ENCODE assay signal across 16 cellular contexts in the genomic region with DNA sequence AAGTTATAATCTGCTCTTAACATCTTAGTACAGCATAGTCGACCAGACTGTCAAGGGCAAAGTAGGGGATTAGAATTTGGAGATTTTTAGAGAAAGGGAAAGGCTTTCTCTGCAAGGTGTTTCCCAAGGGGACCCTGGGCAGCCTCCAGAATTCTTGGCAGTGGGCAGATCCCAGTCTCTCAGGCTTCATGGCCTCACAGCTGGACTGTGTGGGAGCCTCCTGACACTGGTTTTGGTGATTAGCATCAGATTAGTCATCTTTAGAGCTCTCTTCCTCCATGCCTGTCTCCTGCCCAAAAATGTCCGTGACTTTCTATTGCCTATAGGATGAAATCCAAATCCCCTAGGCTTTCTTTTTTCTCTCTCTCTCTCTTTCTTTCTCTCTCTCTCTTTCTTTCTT.
DNase-seq lines count a peak whose midpoint lies in the region; ATAC-seq and TF ChIP-seq lines count a peak whose summit lies in the region.
"Had no signal": no experiment of that assay in that cellular context is flagged by ENCODE, and none has a peak within 500 bp of the region (broad histone marks: within the 10 kb centered on the region; RNA-seq: fewer than 3 reads in every experiment).

No MANE protein-coding gene starts in this region.

- no peaks in the 10 kb centered on the region for H3K36me3 ChIP-seq in thyroid gland
- no peaks in the 10 kb centered on the region for H3K36me3 ChIP-seq in OCI-LY7 (ENCODE audit: insufficient read depth, low read length)
- H3K36me3 ChIP-seq: prostate gland, suprapubic skin had no signal

- H2AFZ ChIP-seq in OCI-LY7 (ENCODE audit: low read length), result no peak overlapping the region

- H3K79me2 ChIP-seq in OCI-LY7 (ENCODE audit: insufficient read depth, low read depth, low read length), result no peaks in the 10 kb centered on the region

- no peak overlapping the region for H3K4me2 ChIP-seq in OCI-LY7 (ENCODE audit: low read length)

- no peak for TF ChIP-seq POLR2A in thyroid gland (IDR thresholded peaks at IDR 0.05)

- ATAC-seq in GM19467 (IDR thresholded peaks at IDR 0.05; ENCODE audit: unreplicated experiment) (peak; percentile 6), HG02870 (IDR thresholded peaks at IDR 0.05; ENCODE audit: unreplicated experiment) (peak; percentile 9)

- no peak for TF ChIP-seq CTCF in thyroid gland (IDR thresholded peaks at IDR 0.05)
- no peak for TF ChIP-seq CTCF in OCI-LY7 (conservative IDR thresholded peaks at IDR 0.05; ENCODE audit: low read length)

- POLR2A ChIA-PET in OCI-LY7 (lab: Charles Lee), result no interaction called here

- WGBS in thyroid gland, 2 donors, result 74 to 81% methylated on average over 2 of the region's 2 CpGs

- BruUV-seq in OCI-LY7 (replicated peaks; lab: Mats Ljungman, UMichigan), result no TSS peak

- H3K9me3 ChIP-seq in thyroid gland (no peaks in the 10 kb centered on the region), OCI-LY7 (ENCODE audit: low read length) (no peaks in the 10 kb centered on the region)
- H3K9me3 ChIP-seq: prostate gland, suprapubic skin had no signal

- intact Hi-C loops in thyroid gland (cut with DNase I), result no loop called here
- intact Hi-C loops in OCI-LY7 (cut with micrococcal nuclease; ENCODE audit: unreplicated experiment), result no loop called here

- H4K20me1 ChIP-seq in OCI-LY7 (ENCODE audit: insufficient read depth, low read length), result no peaks in the 10 kb centered on the region

- CTCF ChIA-PET in OCI-LY7 (lab: Charles Lee; ENCODE audit: unreplicated experiment), result no interaction called here

- no peaks in the 10 kb centered on the region for H3K27me3 ChIP-seq in thyroid gland
- H3K27me3 ChIP-seq: suprapubic skin had no signal

- H3K4me3 ChIP-seq in thyroid gland (replicated peaks in 1 of 3) (no peak overlapping the region), OCI-LY7 (ENCODE audit: low read depth, low read length, poor library complexity, severe bottlenecking) (no peak overlapping the region)
- H3K4me3 ChIP-seq: coronary artery, prostate gland, suprapubic skin had no signal

- H3K27ac ChIP-seq in thyroid gland (no peak overlapping the region), OCI-LY7 (ENCODE audit: low read depth, low read length, poor library complexity, severe bottlenecking) (no peak overlapping the region)
- H3K27ac ChIP-seq: coronary artery, prostate gland, suprapubic skin had no signal

- DNase-seq in Daoy (ENCODE audit: low read depth) (peak; percentile 4), RPMI7951 (ENCODE audit: low read depth) (peak; percentile 18), thyroid gland (no peak), OCI-LY7 (ENCODE audit: low spot score) (no peak)
- DNase-seq in stimulated activated CD4-positive, alpha-beta T cell treated with anti-CD3 and anti-CD28 coated beads, Interleukin-4, amount 100 ng/mL, for 4 hours, result no peak
- no peak for DNase-seq in stimulated activated naive CD4-positive, alpha-beta T cell treated with Interleukin-2 at 50 U/mL for 16 hours (lab: John Stamatoyannopoulos, UW)
- DNase-seq: activated CD4-positive, alpha-beta T cell treated with anti-CD3 and anti-CD28 coated beads, Interleukin-2, amount 10 ng/mL, durations not matched to agents 7 days and 5 days; amygdala; Karpas-422; NCI-H2029; NCI-H82 had no signal

- peaks cover 6 to 9% of the 10 kb centered on the region in 2 donors for H3K4me1 ChIP-seq in thyroid gland
- no peaks in the 10 kb centered on the region for H3K4me1 ChIP-seq in OCI-LY7 (ENCODE audit: insufficient read depth, low read length, poor library complexity, severe bottlenecking)
- H3K4me1 ChIP-seq: prostate gland had no signal

- H3K9me2 ChIP-seq in OCI-LY7 (ENCODE audit: insufficient read depth, low read length), result no peaks in the 10 kb centered on the region

Comparison
In these comparisons a context has a peak if more than half of its experiments do, and no peak if none do; other contexts are left out.
1. DNase-seq: peak in Daoy (single experiment) and RPMI7951 (single experiment); none in thyroid gland (0 of 2), OCI-LY7 (single experiment), stimulated activated CD4-positive, alpha-beta T cell treated with anti-CD3 and anti-CD28 coated beads, Interleukin-4, amount 100 ng/mL, for 4 hours (0 of 2) and stimulated activated naive CD4-positive, alpha-beta T cell treated with Interleukin-2 at 50 U/mL for 16 hours (single experiment).